In genomic region chr3:150733373-150733935, GRCh38 we compare ENCODE assay signal across 20 cellular contexts. TPM values are rescaled to one million over a fixed set of nuclear protein-coding genes. Genes with fewer than 3 reads are reported as not detected.
DNase-seq lines count a peak whose midpoint lies in the region; ATAC-seq and TF ChIP-seq lines count a peak whose summit lies in the region.
"Had no signal": no experiment of that assay in that cellular context is flagged by ENCODE, and none has a peak within 500 bp of the region (broad histone marks: within the 10 kb centered on the region; RNA-seq: fewer than 3 reads in every experiment).

No MANE protein-coding gene starts in this region.

- H3K9me3 ChIP-seq in CD4-positive, CD25-positive, alpha-beta regulatory T cell (ENCODE audit: control insufficient read depth in 2 of 2, low read length in 2 of 2): no peaks in the 10 kb centered on the region
- H3K9me3 ChIP-seq in adrenal gland (replicated peaks in 1 of 3): no peaks in the 10 kb centered on the region
- H3K9me3 ChIP-seq: left lung had no signal

- H3K27ac ChIP-seq in CD4-positive, CD25-positive, alpha-beta regulatory T cell (ENCODE audit: insufficient read depth, low read length, poor library complexity, severe bottlenecking): no peak overlapping the region
- H3K27ac ChIP-seq in adrenal gland: peak overlapping the region; percentile 1 to 91 (median 44)
- H3K27ac ChIP-seq in caudate nucleus (ENCODE audit: low read depth, low read length): no peak overlapping the region
- H3K27ac ChIP-seq: left lung had no signal

- peak in 1 of 3 donors; percentile 52 for DNase-seq in CD4-positive, CD25-positive, alpha-beta regulatory T cell
- DNase-seq in NCI-H226 (peak; percentile 85), adrenal gland (peak in 3 of 7 donors; percentile 55 to 74 (median 66)), iPS-NIHi7 (ENCODE audit: extremely low spot score) (peak; percentile 44), NCI-H146 (lab: John Stamatoyannopoulos, UW) (no peak), NAMALWA (ENCODE audit: low spot score) (no peak), caudate nucleus (lab: John Stamatoyannopoulos, UW) (no peak)
- DNase-seq: effector memory CD8-positive, alpha-beta T cell; glutamatergic neuron; HCEC 1CT; left lung; NCI-H1105; NCI-H526 treated with DMSO at 0.1 percent for 48 hours; substantia nigra had no signal

- H3K4me1 Mint-ChIP-seq in CD4-positive, CD25-positive, alpha-beta regulatory T cell: peaks cover 0 to 18% (median 12%) of the 10 kb centered on the region in 4 donors
- H3K4me1 Mint-ChIP-seq: nephron had no signal

- no peaks in the 10 kb centered on the region for H3K27me3 ChIP-seq in CD4-positive, CD25-positive, alpha-beta regulatory T cell (ENCODE audit: control insufficient read depth, insufficient read depth, low read length)
- H3K27me3 ChIP-seq in adrenal gland: no peaks in the 10 kb centered on the region
- H3K27me3 ChIP-seq: left lung had no signal

- H3K36me3 ChIP-seq in CD4-positive, CD25-positive, alpha-beta regulatory T cell (ENCODE audit: control insufficient read depth, insufficient read depth, low read length): no peaks in the 10 kb centered on the region
- no peaks in the 10 kb centered on the region for H3K36me3 ChIP-seq in adrenal gland (replicated peaks in 1 of 2)
- H3K36me3 ChIP-seq: left lung had no signal

- H3K27me3 Mint-ChIP-seq in CD4-positive, CD25-positive, alpha-beta regulatory T cell: no peaks in the 10 kb centered on the region
- H3K27me3 Mint-ChIP-seq: effector memory CD8-positive, alpha-beta T cell had no signal

- ATAC-seq in CD4-positive, CD25-positive, alpha-beta regulatory T cell (ENCODE audit: low read depth in 2 of 2): no peak
- no peak for ATAC-seq in HG03097 (IDR thresholded peaks at IDR 0.05; ENCODE audit: low FRiP score, unreplicated experiment)
- ATAC-seq: activated CD4-positive, CD25-positive, alpha-beta regulatory T cell treated with anti-CD3 and anti-CD28 coated beads, Interleukin-2, amount 50 U/mL, for 24 hours; effector memory CD8-positive, alpha-beta T cell; left lung had no signal

- intact Hi-C loops in adrenal gland (cut with DNase I): no loop called here

- peak overlapping the region in 2 of 3 donors; percentile 20 to 47 for H3K27ac Mint-ChIP-seq in CD4-positive, CD25-positive, alpha-beta regulatory T cell
- H3K27ac Mint-ChIP-seq: effector memory CD8-positive, alpha-beta T cell had no signal

- H3K4me3 ChIP-seq in CD4-positive, CD25-positive, alpha-beta regulatory T cell (ENCODE audit: low read depth, low read length): no peak overlapping the region
- H3K4me3 ChIP-seq in adrenal gland: no peak overlapping the region
- H3K4me3 ChIP-seq: left lung had no signal

- H3K4me1 ChIP-seq in CD4-positive, CD25-positive, alpha-beta regulatory T cell (ENCODE audit: control insufficient read depth, insufficient read depth, low read length, poor library complexity, severe bottlenecking): no peaks in the 10 kb centered on the region
- H3K4me1 ChIP-seq in adrenal gland (replicated peaks in 1 of 2): peaks cover 29 to 54% of the 10 kb centered on the region in 2 donors

- no peaks in the 10 kb centered on the region for H3K9me3 Mint-ChIP-seq in CD4-positive, CD25-positive, alpha-beta regulatory T cell
- H3K9me3 Mint-ChIP-seq: effector memory CD8-positive, alpha-beta T cell; nephron had no signal

- 28 to 49% (median 41%) methylated on average over 7 to 8 of the region's 8 CpGs for WGBS in adrenal gland, 4 donors

- H3K36me3 Mint-ChIP-seq in CD4-positive, CD25-positive, alpha-beta regulatory T cell: peaks cover 11% of the 10 kb centered on the region

- H3K4me3 Mint-ChIP-seq in CD4-positive, CD25-positive, alpha-beta regulatory T cell: no peak overlapping the region
- H3K4me3 Mint-ChIP-seq: effector memory CD8-positive, alpha-beta T cell; nephron had no signal

- TF ChIP-seq CTCF in adrenal gland (IDR thresholded peaks at IDR 0.05): peak in 1 of 6 experiments; percentile 4

- TF ChIP-seq POLR2A in adrenal gland (IDR thresholded peaks at IDR 0.05): peak in 1 of 2 donors; percentile 13

RNA-seq across cellular contexts. Expression of gene SIAH2, which starts 29.5 kb away (rescaled TPM):
- total RNA-seq in CD4-positive, CD25-positive, alpha-beta regulatory T cell: 61.4 TPM
- 10 to 100 TPM; 23.5 to 46.3 (median 27.5) TPM for polyA plus RNA-seq in CD4-positive, CD25-positive, alpha-beta regulatory T cell
- total RNA-seq in adrenal gland: 100 to 1,000 TPM in 6 of 8 donors, 10 to 100 TPM in 2; 59.8 to 216 (median 121) TPM
- polyA plus RNA-seq in adrenal gland: 10 to 100 TPM; 22.1 to 75.6 (median 24.3) TPM

RNA-seq across cellular contexts. Expression of gene ERICH6, which starts 29.7 kb away (rescaled TPM):
- total RNA-seq in CD4-positive, CD25-positive, alpha-beta regulatory T cell: not detected
- polyA plus RNA-seq in CD4-positive, CD25-positive, alpha-beta regulatory T cell: under 1 TPM in 2 of 4 donors, not detected in 2; 0.17 to 0.77 TPM
- total RNA-seq in adrenal gland: under 1 TPM in 3 of 8 donors, not detected in 5; 0.46 to 0.55 (median 0.47) TPM
- not detected for polyA plus RNA-seq in adrenal gland
- total RNA-seq: HT1080, left lung, skeletal muscle tissue had no signal
- polyA plus RNA-seq: BJ had no signal

Comparison
In these comparisons a context has a peak if more than half of its experiments do, and no peak if none do; other contexts are left out.
1. DNase-seq: peak in NCI-H226 (single experiment) and iPS-NIHi7 (single experiment); none in NCI-H146 (single experiment), NAMALWA (single experiment) and caudate nucleus (0 of 61).
2. H3K27ac ChIP-seq: peak in adrenal gland (5 of 5); none in CD4-positive, CD25-positive, alpha-beta regulatory T cell (single experiment) and caudate nucleus (single experiment).